In the genomic region with DNA sequence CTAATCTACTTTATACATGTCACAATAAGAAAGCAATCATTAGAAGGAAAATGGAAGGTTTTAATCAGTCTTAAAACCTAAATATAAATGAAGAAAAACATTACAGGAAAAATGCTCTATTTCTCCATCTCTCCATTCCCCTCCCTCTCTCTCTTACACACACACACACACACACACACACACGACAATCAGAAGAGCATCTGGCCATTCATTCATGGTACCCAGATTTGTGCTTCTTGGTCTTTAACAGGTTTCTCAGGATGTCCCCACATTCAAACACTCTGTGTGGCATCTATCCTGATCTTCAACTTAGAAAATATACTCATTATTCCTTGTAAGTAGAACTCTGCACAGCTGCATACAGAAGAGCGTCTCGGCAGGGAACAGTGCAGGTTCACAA, we compare ENCODE assay signal across 8 cellular contexts. TPM values are rescaled to one million over a fixed set of nuclear protein-coding genes. Genes with fewer than 3 reads are reported as not detected.
DNase-seq lines count a peak whose midpoint lies in the region; ATAC-seq and TF ChIP-seq lines count a peak whose summit lies in the region.

No MANE protein-coding gene starts in this region.

- intact Hi-C loops in ovary (cut with DNase I), result no loop called here

- peak overlapping the region; percentile 85 for H3K4me2 ChIP-seq in OCI-LY3 (ENCODE audit: low read length)

- no peak for TF ChIP-seq EP300 in ovary (IDR thresholded peaks at IDR 0.05)

- H3K27ac ChIP-seq in OCI-LY3 (ENCODE audit: low read length) (peak overlapping the region; percentile 67), ovary (peak overlapping the region in 1 of 2 donors; percentile 82)

- H3K4me1 ChIP-seq in OCI-LY3 (ENCODE audit: low read length) (peaks cover 32% of the 10 kb centered on the region), ovary (ENCODE audit: insufficient read depth) (peaks cover 6% of the 10 kb centered on the region)

- H3K9me3 ChIP-seq in OCI-LY3 (ENCODE audit: insufficient read depth, low read length) (no peaks in the 10 kb centered on the region), ovary (no peaks in the 10 kb centered on the region)

- WGBS in ovary, 3 donors, result 0 to 2% (median 1%) methylated on average over 3 of the region's 3 CpGs

- no peaks in the 10 kb centered on the region; the same call in 1 of the 2 replicates for H3K36me3 ChIP-seq in GM06990 (ENCODE audit: control insufficient read depth, insufficient read depth, low read length)
- H3K36me3 ChIP-seq in OCI-LY3 (replicated peaks; ENCODE audit: low read depth, low read length), result no peaks in the 10 kb centered on the region
- no peaks in the 10 kb centered on the region for H3K36me3 ChIP-seq in ovary

- peak overlapping the region; percentile 91 for H3K9ac ChIP-seq in OCI-LY3 (ENCODE audit: low read length)

- 0 out of 2 replicates have a peak, but pooled peaks cover 4% of the 10 kb centered on the region for H4K20me1 ChIP-seq in OCI-LY3 (ENCODE audit: insufficient read depth, low read length)

- no peak overlapping the region for H2AFZ ChIP-seq in OCI-LY3 (ENCODE audit: low read depth, low read length)

- peaks cover 99% of the 10 kb centered on the region for H3K79me2 ChIP-seq in OCI-LY3 (ENCODE audit: low read length)

- TF ChIP-seq CTCF in GM06990 (IDR thresholded peaks at IDR 0.05; ENCODE audit: insufficient read depth, low read length, poor library complexity, severe bottlenecking) (no peak), OCI-LY3 (IDR thresholded peaks at IDR 0.05; ENCODE audit: low read depth, low read length) (no peak), epithelial cell of esophagus (IDR thresholded peaks at IDR 0.05; ENCODE audit: insufficient read depth, low read depth, low read length, missing control alignments) (no peak), ovary (IDR thresholded peaks at IDR 0.05) (no peak)

- H3K4me3 ChIP-seq in GM06990 (replicated peaks; ENCODE audit: low read depth, low read length), result peak overlapping the region; percentile 92
- peak overlapping the region; percentile 97 for H3K4me3 ChIP-seq in OCI-LY3 (ENCODE audit: low read length)
- peak overlapping the region; percentile 99 for H3K4me3 ChIP-seq in epithelial cell of esophagus (ENCODE audit: low read length)
- H3K4me3 ChIP-seq in ovary, result peak overlapping the region; percentile 88

- DNase-seq in GM06990 (ENCODE audit: extremely low read depth, insufficient read length) (no peak), epithelial cell of esophagus (ENCODE audit: low read depth) (peak; percentile 10), ovary (no peak), hypothalamus (lab: John Stamatoyannopoulos, UW) (no peak), AG20443 (ENCODE audit: low spot score) (no peak), ecto neural progenitor cell (ENCODE audit: low spot score) (no peak)

- H3K27me3 ChIP-seq in GM06990 (replicated peaks; ENCODE audit: control insufficient read depth, insufficient read depth, low read length), result no peaks in the 10 kb centered on the region
- H3K27me3 ChIP-seq in OCI-LY3 (ENCODE audit: low read depth, low read length), result no peaks in the 10 kb centered on the region
- H3K27me3 ChIP-seq in ovary, result no peaks in the 10 kb centered on the region

- TF ChIP-seq POLR2A in ovary (IDR thresholded peaks at IDR 0.05), result no peak

- no peak for ATAC-seq in HG02970 (IDR thresholded peaks at IDR 0.05; ENCODE audit: low FRiP score, unreplicated experiment)

RNA-seq across cellular contexts. Expression of a gene that starts 0.8 kb away (rescaled TPM):
- total RNA-seq in ovary, result 10 to 100 TPM in 5 of 7 donors, 1 to 10 TPM in 2; 8.8 to 16.3 (median 11.1) TPM
- 1 to 10 TPM; 8.0 to 8.4 TPM for polyA plus RNA-seq in ovary

RNA-seq across cellular contexts. Expression of a gene that starts 16.6 kb away (rescaled TPM):
- 100 to 1,000 TPM; 116 to 195 (median 153) TPM for total RNA-seq in ovary
- polyA plus RNA-seq in ovary, result 100 to 1,000 TPM; 113 to 150 TPM
